Comparison of ENCODE assay signal across 1 cellular context in genomic region chr11:90148900-90149299, GRCh38.
TF ChIP-seq lines count a peak whose summit lies in the region.

No MANE protein-coding gene starts in this region.

TF ChIP-seq in HCT116, 20 proteins besides CTCF, POLR2A, EP300 and RAD21 (continued from another document):
- TF ChIP-seq REST (IDR thresholded peaks at IDR 0.05; ENCODE audit: low read depth), result no peak
- no peak for TF ChIP-seq MAX (IDR thresholded peaks at IDR 0.05)
- TF ChIP-seq ZNF274 (IDR thresholded peaks at IDR 0.05; ENCODE audit: low read depth, low read length), result no peak
- no peak for TF ChIP-seq JUND (IDR thresholded peaks at IDR 0.05)
- no peak for TF ChIP-seq SP1 (IDR thresholded peaks at IDR 0.05; ENCODE audit: low read depth)
- no peak for TF ChIP-seq ZFX (IDR thresholded peaks at IDR 0.05)
- no peak for TF ChIP-seq TCF7L2 (IDR thresholded peaks at IDR 0.05; ENCODE audit: borderline replicate concordance, extremely low read depth, insufficient read depth, insufficient read length)
- no peak for TF ChIP-seq EGR1 (IDR thresholded peaks at IDR 0.05; ENCODE audit: low read depth)
- no peak for TF ChIP-seq YY1 (IDR thresholded peaks at IDR 0.05; ENCODE audit: extremely low read depth, insufficient replicate concordance, low read depth, low read length)
- TF ChIP-seq CBX3 (IDR thresholded peaks at IDR 0.05; ENCODE audit: low read depth), result no peak
- TF ChIP-seq EZH2phosphoT487 (IDR thresholded peaks at IDR 0.05; ENCODE audit: borderline replicate concordance), result no peak
- no peak for TF ChIP-seq CEBPB (IDR thresholded peaks at IDR 0.05; ENCODE audit: low read depth)
TF ChIP-seq in HCT116: peak in this region for 0.
